ENCODE assay signal across 8 cellular contexts in the genomic region with DNA sequence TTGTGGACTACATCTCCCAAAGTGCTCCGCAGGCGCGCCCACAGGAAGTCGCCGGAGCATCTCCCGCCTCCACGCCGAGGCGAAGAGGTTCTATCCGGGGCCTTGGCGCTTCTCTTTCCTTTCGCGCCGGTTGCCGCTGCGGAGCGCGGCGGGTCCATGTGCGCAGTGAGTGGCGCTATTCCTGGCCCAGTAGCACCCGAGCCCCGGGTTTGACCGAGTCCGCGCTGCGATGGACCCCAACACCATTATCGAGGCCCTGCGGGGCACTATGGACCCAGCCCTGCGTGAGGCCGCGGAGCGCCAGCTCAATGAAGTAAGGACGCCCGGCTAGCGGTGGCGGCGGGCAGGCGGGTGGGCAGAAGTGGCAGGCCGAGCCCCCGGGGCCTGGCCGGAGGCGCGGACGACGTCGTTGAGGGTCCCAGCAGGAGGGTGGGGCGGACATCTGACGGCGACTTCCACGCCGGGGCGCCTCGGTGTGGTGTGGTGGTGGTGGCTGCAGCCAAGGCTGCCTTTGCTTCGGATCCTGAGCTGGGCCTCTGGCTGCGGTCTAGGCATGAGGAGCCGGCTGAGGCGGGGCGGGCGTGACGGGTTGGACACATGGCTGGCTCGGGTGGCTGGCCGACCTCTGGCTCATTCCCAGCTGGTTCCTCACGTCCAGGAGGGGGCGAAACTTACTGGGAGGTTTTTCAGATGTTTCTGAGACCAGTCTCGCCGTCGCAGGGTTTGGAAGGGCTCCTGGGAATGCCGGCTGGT. TPM values are rescaled to one million over a fixed set of nuclear protein-coding genes. Genes with fewer than 3 reads are reported as not detected.
DNase-seq lines count a peak whose midpoint lies in the region; ATAC-seq and TF ChIP-seq lines count a peak whose summit lies in the region.

TSS of gene IPO7 (plus strand) at position 118 of the 753 bp plus-strand sequence. CDS start at position 230, 112 bp downstream.

- H3K36me3 ChIP-seq in BJ (ENCODE audit: control insufficient read depth, insufficient read depth, low read length) = no peaks in the 10 kb centered on the region
- peaks cover 0 to 1% (median 0%) of the 10 kb centered on the region in 4 donors for H3K36me3 ChIP-seq in liver (ENCODE audit: control insufficient read depth in 4 of 4, insufficient read depth in 3 of 4, low read depth in 1 of 4, low read length in 3 of 4)

- under 1% methylated on average over 69 of the region's 69 CpGs for WGBS in liver

- peak within 1 kb of the TSS; percentile 87 for H3K4me3 Mint-ChIP-seq in dendritic cell treated with granulocyte-macrophage colony-stimulating factor and Interleukin-4, amounts not matched to agents 40 ng/mL and 50 ng/mL, for 4 days

- peaks cover 26% of the 10 kb centered on the region for H3K36me3 Mint-ChIP-seq in dendritic cell treated with granulocyte-macrophage colony-stimulating factor and Interleukin-4, amounts not matched to agents 40 ng/mL and 50 ng/mL, for 4 days (ENCODE audit: low read depth)

- peak within 1 kb of the TSS; percentile 66 to 70 for H3K9ac ChIP-seq in liver (ENCODE audit: low read depth in 1 of 2, low read length in 2 of 2)

- intact Hi-C loops in dendritic cell treated with granulocyte-macrophage colony-stimulating factor and Interleukin-4, amounts not matched to agents 40 ng/mL and 50 ng/mL, for 4 days (cut with micrococcal nuclease) = loop anchor here (1.0 kb wide), 2 partner anchors 20 to 70 kb away; partner anchors contain the start of gene TMEM41B

- H3K27ac ChIP-seq in liver (ENCODE audit: low read depth in 1 of 2, low read length in 2 of 2) = peak within 1 kb of the TSS; percentile 89 to 98

- H3K27me3 ChIP-seq in BJ (ENCODE audit: control insufficient read depth, insufficient read depth, low read length) (no peaks in the 10 kb centered on the region), liver (ENCODE audit: control insufficient read depth in 4 of 4, insufficient read depth in 4 of 4, low read length in 3 of 4) (no peaks in the 10 kb centered on the region)

- peak in 1 of 2 donors; percentile 36 for TF ChIP-seq RAD21 in liver (IDR thresholded peaks at IDR 0.05)

- H3K27ac Mint-ChIP-seq in dendritic cell treated with granulocyte-macrophage colony-stimulating factor and Interleukin-4, amounts not matched to agents 40 ng/mL and 50 ng/mL, for 4 days = peak within 1 kb of the TSS; percentile 98

- no peaks in the 10 kb centered on the region for H3K9me3 ChIP-seq in liver (ENCODE audit: control insufficient read depth in 4 of 4, low read length in 3 of 4)

- TF ChIP-seq CTCF in BJ (IDR thresholded peaks at IDR 0.05; ENCODE audit: insufficient read depth, low read depth, low read length) (peak; percentile 61), liver (IDR thresholded peaks at IDR 0.05; ENCODE audit: low read depth, low read length, missing input control) (peak; percentile 19)

- H3K4me1 Mint-ChIP-seq in dendritic cell treated with granulocyte-macrophage colony-stimulating factor and Interleukin-4, amounts not matched to agents 40 ng/mL and 50 ng/mL, for 4 days (ENCODE audit: low read depth) = peaks cover 26% of the 10 kb centered on the region

- no peaks in the 10 kb centered on the region for H3K27me3 Mint-ChIP-seq in dendritic cell treated with granulocyte-macrophage colony-stimulating factor and Interleukin-4, amounts not matched to agents 40 ng/mL and 50 ng/mL, for 4 days

- DNase-seq in BJ (ENCODE audit: low read depth) (peak; percentile 53), NCI-H526 (lab: John Stamatoyannopoulos, UW) (peak; percentile 93 to 98)
- DNase-seq in activated CD4-positive, alpha-beta T cell treated with anti-CD3 and anti-CD28 coated beads, Interleukin-2, amount 50 U/mL, for 1 hour = peak; percentile 85
- DNase-seq in stimulated activated CD4-positive, alpha-beta T cell treated with anti-CD3 and anti-CD28 coated beads, Interleukin-4, amount 100 ng/mL, for 24 hours = peak; percentile 91

- TF ChIP-seq POLR2A in GM19193 (IDR thresholded peaks at IDR 0.05; ENCODE audit: extremely low read depth, insufficient read depth, insufficient read length) = peak; percentile 97

- POLR2A ChIA-PET in BJ (lab: Charles Lee) = interaction anchor here (0.5 to 1.6 kb wide), 6 partner anchors 11 to 331 kb away, joined by 3 to 11 read pairs (median 3); no protein-coding TSS in a partner anchor

- peaks cover 0 to 16% (median 12%) of the 10 kb centered on the region in 4 donors for H3K4me1 ChIP-seq in liver (ENCODE audit: control insufficient read depth in 4 of 4, insufficient read depth in 4 of 4, low read length in 3 of 4)

- peak; percentile 84 for ATAC-seq in HG03439 (IDR thresholded peaks at IDR 0.05; ENCODE audit: unreplicated experiment)

- H3K4me3 ChIP-seq in BJ (ENCODE audit: low read depth, low read length) = peak within 1 kb of the TSS; percentile 99
- peak within 1 kb of the TSS; percentile 76 to 98 (median 80) for H3K4me3 ChIP-seq in liver (ENCODE audit: low read depth in 1 of 3, low read length in 3 of 3)

- no peaks in the 10 kb centered on the region for H3K9me3 Mint-ChIP-seq in dendritic cell treated with granulocyte-macrophage colony-stimulating factor and Interleukin-4, amounts not matched to agents 40 ng/mL and 50 ng/mL, for 4 days

- CTCF ChIA-PET in BJ (lab: Yijun Ruan, JAX) = interaction anchor here (0.6 to 1.6 kb wide), 9 partner anchors 10 to 384 kb away, joined by 3 to 6 read pairs (median 4); no protein-coding TSS in a partner anchor

TF ChIP-seq in liver, 16 proteins besides CTCF, POLR2A, EP300 and RAD21:
- TF ChIP-seq HNF4G (IDR thresholded peaks at IDR 0.05) = no peak
- TF ChIP-seq ZBTB33 (IDR thresholded peaks at IDR 0.05) = no peak
- no peak for TF ChIP-seq FOXA1 (IDR thresholded peaks at IDR 0.05)
- TF ChIP-seq TAF1 (conservative IDR thresholded peaks at IDR 0.05) = peak; percentile 86
- TF ChIP-seq ATF3 (IDR thresholded peaks at IDR 0.05) = no peak
- no peak for TF ChIP-seq JUND (IDR thresholded peaks at IDR 0.05)
- no peak for TF ChIP-seq FOXA2 (IDR thresholded peaks at IDR 0.05)
- TF ChIP-seq YY1 (IDR thresholded peaks at IDR 0.05) = peak; percentile 50
- TF ChIP-seq, protein P1, sequence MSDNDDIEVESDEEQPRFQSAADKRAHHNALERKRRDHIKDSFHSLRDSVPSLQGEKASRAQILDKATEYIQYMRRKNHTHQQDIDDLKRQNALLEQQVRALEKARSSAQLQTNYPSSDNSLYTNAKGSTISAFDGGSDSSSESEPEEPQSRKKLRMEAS (IDR thresholded peaks at IDR 0.05) = peak; percentile 89
- TF ChIP-seq GABPA (IDR thresholded peaks at IDR 0.05 in 1 of 2, conservative IDR thresholded peaks at IDR 0.05 in 1 of 2) = peak; percentile 69 to 92
- TF ChIP-seq RXRA (IDR thresholded peaks at IDR 0.05) = no peak
- TF ChIP-seq NR2F2 (IDR thresholded peaks at IDR 0.05) = no peak
- no peak for TF ChIP-seq EGR1 (IDR thresholded peaks at IDR 0.05; ENCODE audit: low read depth in 2 of 2)
- no peak for TF ChIP-seq HNF4A (conservative IDR thresholded peaks at IDR 0.05)
- TF ChIP-seq REST (IDR thresholded peaks at IDR 0.05) = peak; percentile 83
- TF ChIP-seq SP1 (IDR thresholded peaks at IDR 0.05) = peak; percentile 23

RNA-seq across cellular contexts. Expression of gene IPO7, which starts in this region (rescaled TPM):
- polyA plus RNA-seq in BJ (2011; rRNA removed) (35.2 and 76.9 TPM in 2 replicates), liver (10 to 100 TPM in 1 of 2 donors, 1 to 10 TPM in 1; 6.4 to 21.0 TPM)
- 55.4 and 65.2 TPM in 2 replicates for polyA minus RNA-seq in BJ (2011; rRNA and poly(A)+ RNA removed)
- total RNA-seq in liver = 10 to 100 TPM; 43.5 to 47.1 TPM

Comparison
In these comparisons a context has a peak if more than half of its experiments do, and no peak if none do; other contexts are left out.
1. Peak in every context shown above with its lines: DNase-seq, ATAC-seq, H3K4me3 ChIP-seq and H3K27ac ChIP-seq.